9 cellular contexts compared by ENCODE assay signal in genomic region chr6:168355716-168356522, GRCh38. TPM values are rescaled to one million over a fixed set of nuclear protein-coding genes. Genes with fewer than 3 reads are reported as not detected.
DNase-seq lines count a peak whose midpoint lies in the region; ATAC-seq, FAIRE-seq and TF ChIP-seq lines count a peak whose summit lies in the region.
"Had no signal": no experiment of that assay in that cellular context is flagged by ENCODE, and none has a peak within 500 bp of the region (broad histone marks: within the 10 kb centered on the region; RNA-seq: fewer than 3 reads in every experiment).

No MANE protein-coding gene starts in this region.

- BruUV-seq in MCF 10A (replicated peaks; lab: Mats Ljungman, UMichigan) = no TSS peak
- BruUV-seq in mammary epithelial cell (replicated peaks; lab: Mats Ljungman, UMichigan) = no TSS peak

- dilution Hi-C loops in mammary epithelial cell (cut with HindIII; ENCODE audit: low sequenced_read_pairs) = no loop called here

- 21% methylated on average over 27 of the region's 28 CpGs for WGBS in mammary epithelial cell (ENCODE audit: low coverage, missing lambda C conversion rate)

- H3K36me3 ChIP-seq in mammary epithelial cell (ENCODE audit: insufficient read depth, low read length) (no peaks in the 10 kb centered on the region), SJCRH30 (no peaks in the 10 kb centered on the region)

- FAIRE-seq in frontal cortex (lab: Jason Lieb, UNC) = no peak
- FAIRE-seq: GM12878 had no signal

- H3K4me1 Mint-ChIP-seq in MCF 10A (ENCODE audit: insufficient read depth, unreplicated experiment) (no peaks in the 10 kb centered on the region), T-helper 17 cell (peaks cover 3% of the 10 kb centered on the region)

- ATAC-seq in GM18505 (IDR thresholded peaks at IDR 0.05; ENCODE audit: unreplicated experiment) (no peak), T-helper 17 cell (no peak), HG02885 (IDR thresholded peaks at IDR 0.05; ENCODE audit: poor library complexity, unreplicated experiment) (no peak)
- ATAC-seq: GM12878 had no signal

- no peak overlapping the region for H2AFZ ChIP-seq in mammary epithelial cell (ENCODE audit: low read depth, low read length)

- H3K27me3 Mint-ChIP-seq in MCF 10A (ENCODE audit: insufficient read depth, unreplicated experiment) (peaks cover 42% of the 10 kb centered on the region), T-helper 17 cell (peaks cover 30% of the 10 kb centered on the region)

- no peaks in the 10 kb centered on the region for H3K4me1 ChIP-seq in mammary epithelial cell (ENCODE audit: insufficient read depth, low read length)
- no peaks in the 10 kb centered on the region for H3K4me1 ChIP-seq in SJCRH30

- H3K4me3 ChIP-seq in mammary epithelial cell (replicated peaks in 1 of 3; ENCODE audit: insufficient read depth in 1 of 3, low read depth in 2 of 3, low read length in 3 of 3) (no peak overlapping the region), SJCRH30 (no peak overlapping the region)
- H3K4me3 ChIP-seq: GM12878 had no signal

- POLR2A ChIA-PET in MCF 10A (lab: Yijun Ruan, JAX) = interaction anchor here (1.5 kb wide), 1 partner anchor 203 kb away, joined by 3 read pairs; no protein-coding TSS in a partner anchor

- no peaks in the 10 kb centered on the region for H3K27me3 ChIP-seq in mammary epithelial cell (ENCODE audit: insufficient read depth, low read length)
- no peaks in the 10 kb centered on the region for H3K27me3 ChIP-seq in SJCRH30

- H3K4me3 Mint-ChIP-seq in MCF 10A (ENCODE audit: unreplicated experiment) (no peak overlapping the region), T-helper 17 cell (no peak overlapping the region)

- no peaks in the 10 kb centered on the region for H4K20me1 ChIP-seq in mammary epithelial cell (ENCODE audit: insufficient read depth, low read length)

- TF ChIP-seq CTCF in MCF 10A (IDR thresholded peaks at IDR 0.05; ENCODE audit: unreplicated experiment) (peak; percentile 57), mammary epithelial cell (conservative IDR thresholded peaks at IDR 0.05 in 1 of 2, IDR thresholded peaks at IDR 0.05 in 1 of 2; ENCODE audit: extremely low read depth in 1 of 2, insufficient read depth in 1 of 2, low read depth in 1 of 2, low read length in 2 of 2) (no peak)

- no peak overlapping the region for H3K9ac ChIP-seq in mammary epithelial cell (ENCODE audit: insufficient read depth, low read length)

- H3K27ac Mint-ChIP-seq in MCF 10A (ENCODE audit: low read depth, unreplicated experiment) (no peak overlapping the region), T-helper 17 cell (no peak overlapping the region)

- peaks cover 6% of the 10 kb centered on the region for H3K9me3 Mint-ChIP-seq in MCF 10A (ENCODE audit: unreplicated experiment)

- CTCF ChIA-PET in MCF 10A (lab: Yijun Ruan, JAX) = interaction anchor here (0.6 to 2.2 kb wide), 11 partner anchors 10 to 994 kb away, joined by 3 to 9 read pairs (median 4); no protein-coding TSS in a partner anchor
- CTCF ChIA-PET in mammary epithelial cell (lab: Charles Lee; ENCODE audit: low non-redundant PET) = no interaction called here

- in situ Hi-C loops in mammary epithelial cell (cut with MboI; ENCODE audit: low sequenced_read_pairs in 2 of 2) = no loop called here

- H3K79me2 ChIP-seq in mammary epithelial cell (ENCODE audit: insufficient read depth, low read length) = no peaks in the 10 kb centered on the region

- no peak overlapping the region for H3K4me2 ChIP-seq in mammary epithelial cell (ENCODE audit: insufficient read depth, low read depth, low read length)

- H3K36me3 Mint-ChIP-seq in MCF 10A (ENCODE audit: insufficient read depth, unreplicated experiment) = no peaks in the 10 kb centered on the region
- no peaks in the 10 kb centered on the region for H3K36me3 Mint-ChIP-seq in T-helper 17 cell (ENCODE audit: low read depth)

- H3K27ac ChIP-seq in mammary epithelial cell (ENCODE audit: insufficient read depth, low read depth, low read length) = no peak overlapping the region
- H3K27ac ChIP-seq in SJCRH30 = no peak overlapping the region

- peaks cover 15% of the 10 kb centered on the region for H3K9me3 ChIP-seq in mammary epithelial cell (replicated peaks; ENCODE audit: insufficient read depth, low read length)
- no peaks in the 10 kb centered on the region for H3K9me3 ChIP-seq in SJCRH30 (replicated peaks)
- H3K9me3 ChIP-seq in T-helper 17 cell (ENCODE audit: control insufficient read depth, low read length, poor library complexity, severe bottlenecking) = no peaks in the 10 kb centered on the region

- intact Hi-C loops in MCF 10A (cut with micrococcal nuclease) = loop anchor here (2.0 kb wide), 1 partner anchor 205 kb away; no protein-coding TSS in a partner anchor
- intact Hi-C loops in mammary epithelial cell (cut with micrococcal nuclease) = no loop called here
- intact Hi-C loops in posterior cingulate gyrus (cut with DNase I) = loop anchor here (2.0 to 10.0 kb wide), 2 partner anchors 131 to 205 kb away; no protein-coding TSS in a partner anchor

- DNase-seq in MCF 10A (ENCODE audit: unreplicated experiment) (peak; percentile 50), mammary epithelial cell (no peak), SJCRH30 (peak; percentile 41 to 56), frontal cortex (ENCODE audit: low spot score in 2 of 2) (peak; percentile 61 to 72), posterior cingulate gyrus (peak in 7 of 10 donors; percentile 47 to 95 (median 62)), T-helper 17 cell (no peak)

- no peak for TF ChIP-seq POLR2A in GM18505 (IDR thresholded peaks at IDR 0.05; ENCODE audit: borderline replicate concordance, extremely low read depth, insufficient read depth, insufficient read length)

RNA-seq across cellular contexts. Expression of gene DACT2, which starts 36.3 kb away (rescaled TPM):
- total RNA-seq in MCF 10A (2022) (not detected in 2 replicates), mammary epithelial cell (1 to 10 TPM in 1 of 2 donors, not detected in 1; 3.3 TPM), frontal cortex (2.9 TPM), T-helper 17 cell (not detected)
- polyA plus RNA-seq in mammary epithelial cell = not detected
- polyA minus RNA-seq in mammary epithelial cell = not detected
- not detected in 2 replicates for total RNA-seq in SJCRH30 (2014; rRNA removed; shearing (Covaris generic))
- total RNA-seq: GM12878 had no signal
- polyA plus RNA-seq: GM12878 had no signal

Comparison
In these comparisons a context has a peak if more than half of its experiments do, and no peak if none do; other contexts are left out.
1. DNase-seq: peak in MCF 10A (single experiment), SJCRH30 (2 of 2), frontal cortex (2 of 2) and posterior cingulate gyrus (7 of 10); none in mammary epithelial cell (single experiment) and T-helper 17 cell (0 of 3).